In the genomic region with DNA sequence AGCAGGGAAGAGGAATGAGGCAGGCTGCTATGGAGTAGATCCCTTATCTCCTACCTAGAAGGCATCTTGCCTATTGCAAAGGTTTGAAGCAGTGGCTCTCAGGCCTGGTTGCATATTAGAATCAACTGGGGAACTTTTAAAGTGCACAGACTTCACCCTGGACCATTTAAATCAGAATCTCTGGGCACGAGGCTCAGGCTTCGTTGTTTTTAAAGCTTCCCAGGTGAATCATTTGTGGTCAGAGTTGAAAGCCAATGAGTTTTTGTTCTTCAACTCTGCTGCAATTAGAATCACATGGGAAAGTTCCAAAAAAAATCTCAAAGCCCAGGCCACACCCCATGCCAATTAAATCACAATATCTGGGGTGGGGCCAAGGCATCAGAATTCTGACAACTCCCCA, we compare ENCODE assay signal across 23 cellular contexts.
"Had no signal": no experiment of that assay in that cellular context is flagged by ENCODE, and none has a peak within 500 bp of the region (broad histone marks: within the 10 kb centered on the region; RNA-seq: fewer than 3 reads in every experiment).

No MANE protein-coding gene starts in this region.

- H3K27ac ChIP-seq: coronary artery, dorsolateral prefrontal cortex, left ventricle myocardium inferior, neutrophil, right lobe of liver, uterus had no signal

- H3K4me1 ChIP-seq: right lobe of liver, uterus had no signal

- H3K36me3 ChIP-seq: left ventricle myocardium inferior, neutrophil, right lobe of liver, uterus had no signal

- DNase-seq: activated B cell treated with CpG ODN at 0.5 μM for 24 hours; activated CD4-positive, alpha-beta T cell treated with anti-CD3 and anti-CD28 coated beads for 36 hours; activated CD8-positive, alpha-beta memory T cell treated with anti-CD3 and anti-CD28 coated beads, Interleukin-2, amount 10 ng/mL, durations not matched to agents 7 days and 5 days; activated CD8-positive, alpha-beta T cell treated with anti-CD3 and anti-CD28 coated beads, Interleukin-2, amount 10 ng/mL, durations not matched to agents 7 days and 5 days; activated naive CD4-positive, alpha-beta T cell; activated T-cell treated with anti-CD3 and anti-CD28 coated beads, Interleukin-2, amount 50 U/mL, for 48 hours; anterior cingulate cortex; dorsolateral prefrontal cortex; effector memory CD4-positive, alpha-beta T cell; foreskin fibroblast; left ventricle myocardium inferior; naive B cell; nephron progenitor cell; right lobe of liver; stimulated activated CD4-positive, alpha-beta T cell treated with anti-CD3 and anti-CD28 coated beads, Interleukin-4, amount 100 ng/mL, for 24 hours; substantia nigra; T-helper 2 cell; uterus had no signal

- H3K9me3 ChIP-seq: left ventricle myocardium inferior, neutrophil, right lobe of liver, uterus had no signal

- ATAC-seq: activated CD4-positive, alpha-beta T cell treated with anti-CD3 and anti-CD28 coated beads for 36 hours; activated CD8-positive, alpha-beta memory T cell treated with anti-CD3 and anti-CD28 coated beads, Interleukin-2, amount 10 ng/mL, durations not matched to agents 7 days and 5 days; activated CD8-positive, alpha-beta T cell treated with anti-CD3 and anti-CD28 coated beads, Interleukin-2, amount 10 ng/mL, durations not matched to agents 7 days and 5 days; activated naive CD4-positive, alpha-beta T cell treated with anti-CD3 and anti-CD28 coated beads, Interleukin-2, amount 50 U/mL, for 72 hours; right lobe of liver; stimulated activated effector memory CD8-positive, alpha-beta T cell treated with anti-CD3 and anti-CD28 coated beads, Interleukin-12 subunit alpha, Interleukin-12 subunit beta, amount 100 ng/mL, for 72 hours had no signal

- H3K27me3 ChIP-seq: dorsolateral prefrontal cortex, neutrophil, right lobe of liver, uterus had no signal

- FAIRE-seq: small intestine had no signal

- H3K4me3 ChIP-seq: coronary artery, dorsolateral prefrontal cortex, left ventricle myocardium inferior, right lobe of liver, uterus had no signal
